Comparison of ENCODE assay signal across 12 cellular contexts in the genomic region with DNA sequence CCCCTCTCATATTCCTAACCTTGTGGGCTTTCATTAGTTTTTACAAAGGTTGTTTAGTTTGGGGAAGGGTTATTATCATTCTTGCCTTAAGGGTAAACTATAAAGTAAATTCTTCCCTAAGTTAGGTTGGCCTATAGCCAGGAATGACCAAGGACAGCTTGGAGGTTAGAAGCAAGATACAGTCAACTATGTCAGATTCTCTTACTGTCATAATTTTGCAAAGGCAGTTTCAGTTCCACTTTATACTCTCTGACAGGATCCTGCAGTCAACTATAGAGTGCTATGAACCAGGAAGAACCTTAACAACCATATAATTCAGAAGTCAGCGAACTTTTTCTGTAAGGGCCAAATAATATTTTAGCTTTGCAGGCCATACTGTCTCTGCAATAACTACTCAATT.
A peak's percentile ranks its signal among the peaks of the same experiment; 100 is the strongest.
DNase-seq lines count a peak whose midpoint lies in the region; ATAC-seq, FAIRE-seq and TF ChIP-seq lines count a peak whose summit lies in the region.
"Had no signal": no experiment of that assay in that cellular context is flagged by ENCODE, and none has a peak within 500 bp of the region (broad histone marks: within the 10 kb centered on the region; RNA-seq: fewer than 3 reads in every experiment).

No MANE protein-coding gene starts in this region.

- WGBS in hepatocyte (ENCODE audit: low lambda C conversion rate, missing lambda C conversion rate): 82% methylated on average over 1 of the region's 1 CpG
- WGBS in transverse colon (ENCODE audit: low coverage in 1 of 2), 2 donors: 40 to 48% methylated on average over 1 of the region's 1 CpG

- H3K9ac ChIP-seq in SU-DHL-6 (ENCODE audit: low read length): no peak overlapping the region

- H2AFZ ChIP-seq in SU-DHL-6 (ENCODE audit: low read depth, low read length, severe bottlenecking) (peak overlapping the region; percentile 65), hepatocyte (no peak overlapping the region)

- no peak for TF ChIP-seq EP300 in transverse colon (IDR thresholded peaks at IDR 0.05; ENCODE audit: low read depth)

- H3K9me2 ChIP-seq in SU-DHL-6 (replicated peaks; ENCODE audit: insufficient read depth, low read length) (no peaks in the 10 kb centered on the region), hepatocyte (replicated peaks; ENCODE audit: insufficient read depth) (no peaks in the 10 kb centered on the region)

- intact Hi-C loops in transverse colon (cut with DNase I; ENCODE audit: low total_unique reads): no loop called here

- DNase-seq in GM18507 (ENCODE audit: extremely low spot score, insufficient read length, low read depth) (peak; percentile 12), hepatocyte (ENCODE audit: low spot score) (no peak), NCI-H2171 (lab: John Stamatoyannopoulos, UW) (no peak), NCI-H2107 treated with DMSO at 0.1 percent for 48 hours (lab: John Stamatoyannopoulos, UW; ENCODE audit: unreplicated experiment) (no peak), transverse colon (no peak)
- DNase-seq: dorsolateral prefrontal cortex, GOT3, NCI-H146, pancreas had no signal

- H3K79me2 ChIP-seq in SU-DHL-6 (ENCODE audit: insufficient read depth, low read length) (no peaks in the 10 kb centered on the region), hepatocyte (no peaks in the 10 kb centered on the region)

- no peak for TF ChIP-seq POLR2A in transverse colon (IDR thresholded peaks at IDR 0.05)

- peak; percentile 93 for FAIRE-seq in GM18507 (lab: Jason Lieb, UNC)
- FAIRE-seq: pancreas had no signal

- no peaks in the 10 kb centered on the region for H4K20me1 ChIP-seq in SU-DHL-6 (ENCODE audit: low read depth, low read length)
- no peaks in the 10 kb centered on the region for H4K20me1 ChIP-seq in hepatocyte (ENCODE audit: insufficient read depth, poor library complexity, severe bottlenecking)

- H3K36me3 ChIP-seq in SU-DHL-6 (ENCODE audit: low read length) (no peaks in the 10 kb centered on the region), hepatocyte (replicated peaks; ENCODE audit: insufficient read depth, low read depth) (no peaks in the 10 kb centered on the region), transverse colon (no peaks in the 10 kb centered on the region)
- H3K36me3 ChIP-seq: pancreas had no signal

- H3K4me2 ChIP-seq in SU-DHL-6 (ENCODE audit: low read depth, low read length, poor library complexity, severe bottlenecking) (peak overlapping the region; percentile 39), hepatocyte (no peak overlapping the region)

- H3F3A ChIP-seq in SU-DHL-6 (ENCODE audit: insufficient read depth): no peaks in the 10 kb centered on the region

- H3K4me3 ChIP-seq in SU-DHL-6 (ENCODE audit: insufficient read depth, low read length, poor library complexity, severe bottlenecking) (no peak overlapping the region), hepatocyte (no peak overlapping the region), transverse colon (no peak overlapping the region)
- H3K4me3 ChIP-seq: dorsolateral prefrontal cortex, pancreas had no signal

- no peaks in the 10 kb centered on the region for H3K27me3 ChIP-seq in SU-DHL-6 (ENCODE audit: low read length)
- H3K27me3 ChIP-seq in hepatocyte: no peaks in the 10 kb centered on the region
- no peaks in the 10 kb centered on the region for H3K27me3 ChIP-seq in transverse colon
- H3K27me3 ChIP-seq: pancreas had no signal

- H3K9me3 ChIP-seq in SU-DHL-6 (ENCODE audit: insufficient read depth, low read length) (no peaks in the 10 kb centered on the region), hepatocyte (ENCODE audit: low read depth) (no peaks in the 10 kb centered on the region), transverse colon (no peaks in the 10 kb centered on the region)
- H3K9me3 ChIP-seq: pancreas had no signal

- H3K4me1 ChIP-seq in hepatocyte (ENCODE audit: insufficient read depth): no peaks in the 10 kb centered on the region
- H3K4me1 ChIP-seq in transverse colon: peaks cover 0 to 4% (median 0%) of the 10 kb centered on the region in 4 donors
- H3K4me1 ChIP-seq: pancreas had no signal

- in situ Hi-C loops in transverse colon (cut with MboI; ENCODE audit: low pct_ligation_motif_present in 1 of 4, low pct_unique_long_range_greater_than_20kb in 1 of 4, low sequenced_read_pairs in 3 of 4): no loop called here

- TF ChIP-seq CTCF in SU-DHL-6 (IDR thresholded peaks at IDR 0.05; ENCODE audit: insufficient read depth, low read length, poor library complexity, severe bottlenecking): no peak
- TF ChIP-seq CTCF in hepatocyte (IDR thresholded peaks at IDR 0.05; ENCODE audit: poor library complexity): no peak
- no peak for TF ChIP-seq CTCF in transverse colon (IDR thresholded peaks at IDR 0.05)

- peak; percentile 100 for ATAC-seq in GM21423 (IDR thresholded peaks at IDR 0.05; ENCODE audit: unreplicated experiment)
- peak; percentile 100 for ATAC-seq in HG03108 (IDR thresholded peaks at IDR 0.05; ENCODE audit: unreplicated experiment)

- H3K27ac ChIP-seq in SU-DHL-6 (ENCODE audit: low read depth, low read length): peak overlapping the region; percentile 46
- no peak overlapping the region for H3K27ac ChIP-seq in hepatocyte
- no peak overlapping the region for H3K27ac ChIP-seq in transverse colon
- H3K27ac ChIP-seq: dorsolateral prefrontal cortex, pancreas had no signal
